10 cellular contexts compared by ENCODE assay signal in genomic region chr1:203776636-203777035, GRCh38. TPM values are rescaled to one million over a fixed set of nuclear protein-coding genes. Genes with fewer than 3 reads are reported as not detected.
DNase-seq lines count a peak whose midpoint lies in the region; ATAC-seq and TF ChIP-seq lines count a peak whose summit lies in the region.
"Had no signal": no experiment of that assay in that cellular context is flagged by ENCODE, and none has a peak within 500 bp of the region (broad histone marks: within the 10 kb centered on the region; RNA-seq: fewer than 3 reads in every experiment).

No MANE protein-coding gene starts in this region.

- H3K4me3 ChIP-seq in RWPE2 (ENCODE audit: severe bottlenecking) (no peak overlapping the region), gastrocnemius medialis (no peak overlapping the region), colonic mucosa (no peak overlapping the region)
- H3K4me3 ChIP-seq: BLaER1 had no signal

- H3K36me3 Mint-ChIP-seq in activated CD4-positive, alpha-beta T cell treated with anti-CD3 and anti-CD28 coated beads, Interleukin-2, amount 10 ng/mL, durations not matched to agents 24 days and 14 days (ENCODE audit: low read depth) = peaks cover 41% of the 10 kb centered on the region
- H3K36me3 Mint-ChIP-seq in stimulated activated naive B cell treated with anti-CD40 and anti-IgM and Interleukin-4, amounts not matched to agents 10 μg/mL and 1 μg/mL and 100 μg/mL, for 72 hours = peaks cover 2 to 3% of the 10 kb centered on the region in 2 donors

- H3K27ac Mint-ChIP-seq in activated CD4-positive, alpha-beta T cell treated with anti-CD3 and anti-CD28 coated beads, Interleukin-2, amount 10 ng/mL, durations not matched to agents 24 days and 14 days = peak overlapping the region; percentile 7
- no peak overlapping the region for H3K27ac Mint-ChIP-seq in stimulated activated naive B cell treated with anti-CD40 and anti-IgM and Interleukin-4, amounts not matched to agents 10 μg/mL and 1 μg/mL and 100 μg/mL, for 72 hours

- ATAC-seq in RWPE2 (ENCODE audit: low read depth) (peak; percentile 38; the same call in 1 of the 3 replicates), gastrocnemius medialis (no peak), GM21619 (IDR thresholded peaks at IDR 0.05; ENCODE audit: unreplicated experiment) (no peak)
- no peak for ATAC-seq in stimulated activated naive B cell treated with anti-CD40 and anti-IgM and Interleukin-4, amounts not matched to agents 10 μg/mL and 1 μg/mL and 100 μg/mL, for 72 hours (replicated peaks)

- no peak overlapping the region for H3K27ac ChIP-seq in RWPE2 (ENCODE audit: poor library complexity, severe bottlenecking)
- no peak overlapping the region for H3K27ac ChIP-seq in gastrocnemius medialis
- no peak overlapping the region for H3K27ac ChIP-seq in colonic mucosa
- H3K27ac ChIP-seq: BLaER1 had no signal

- TF ChIP-seq CTCF in RWPE2 (IDR thresholded peaks at IDR 0.05; ENCODE audit: poor library complexity, severe bottlenecking) = peak; percentile 44
- peak in 4 of 5 experiments; percentile 14 to 37 (median 19) for TF ChIP-seq CTCF in gastrocnemius medialis (IDR thresholded peaks at IDR 0.05 in 4 of 5, conservative IDR thresholded peaks at IDR 0.05 in 1 of 5)
- TF ChIP-seq CTCF in colonic mucosa (IDR thresholded peaks at IDR 0.05) = no peak

- H3K27me3 Mint-ChIP-seq in activated CD4-positive, alpha-beta T cell treated with anti-CD3 and anti-CD28 coated beads, Interleukin-2, amount 10 ng/mL, durations not matched to agents 24 days and 14 days = no peaks in the 10 kb centered on the region
- H3K27me3 Mint-ChIP-seq in stimulated activated naive B cell treated with anti-CD40 and anti-IgM and Interleukin-4, amounts not matched to agents 10 μg/mL and 1 μg/mL and 100 μg/mL, for 72 hours = no peaks in the 10 kb centered on the region

- H3K36me3 ChIP-seq in RWPE2 (ENCODE audit: low read depth) (no peaks in the 10 kb centered on the region), gastrocnemius medialis (no peaks in the 10 kb centered on the region), colonic mucosa (no peaks in the 10 kb centered on the region)

- H3K4me1 Mint-ChIP-seq in activated CD4-positive, alpha-beta T cell treated with anti-CD3 and anti-CD28 coated beads, Interleukin-2, amount 10 ng/mL, durations not matched to agents 24 days and 14 days = peaks cover 6% of the 10 kb centered on the region
- peaks cover 6 to 8% of the 10 kb centered on the region in 2 donors for H3K4me1 Mint-ChIP-seq in stimulated activated naive B cell treated with anti-CD40 and anti-IgM and Interleukin-4, amounts not matched to agents 10 μg/mL and 1 μg/mL and 100 μg/mL, for 72 hours

- in situ Hi-C loops in gastrocnemius medialis (cut with MboI; ENCODE audit: low sequenced_read_pairs in 4 of 4) = no loop called here

- no peak overlapping the region for H3K4me3 Mint-ChIP-seq in activated CD4-positive, alpha-beta T cell treated with anti-CD3 and anti-CD28 coated beads, Interleukin-2, amount 10 ng/mL, durations not matched to agents 24 days and 14 days
- H3K4me3 Mint-ChIP-seq in stimulated activated naive B cell treated with anti-CD40 and anti-IgM and Interleukin-4, amounts not matched to agents 10 μg/mL and 1 μg/mL and 100 μg/mL, for 72 hours = no peak overlapping the region

- H3K27me3 ChIP-seq in RWPE2 (ENCODE audit: insufficient read depth, poor library complexity, severe bottlenecking) (no peaks in the 10 kb centered on the region), gastrocnemius medialis (no peaks in the 10 kb centered on the region), colonic mucosa (no peaks in the 10 kb centered on the region)
- H3K27me3 ChIP-seq: BLaER1 had no signal

- no peak overlapping the region for H3K9ac ChIP-seq in colonic mucosa (ENCODE audit: low read depth in 2 of 2, low read length in 2 of 2)
- H3K9ac ChIP-seq: BLaER1 had no signal

- no peaks in the 10 kb centered on the region for H3K9me3 ChIP-seq in RWPE2 (ENCODE audit: severe bottlenecking)
- H3K9me3 ChIP-seq in gastrocnemius medialis = no peaks in the 10 kb centered on the region
- no peaks in the 10 kb centered on the region for H3K9me3 ChIP-seq in colonic mucosa
- H3K9me3 ChIP-seq: BLaER1 had no signal

- intact Hi-C loops in activated CD4-positive, alpha-beta T cell treated with anti-CD3 and anti-CD28 coated beads, Interleukin-2, amount 10 ng/mL, durations not matched to agents 24 days and 14 days (cut with micrococcal nuclease) = no loop called here
- intact Hi-C loops in gastrocnemius medialis (cut with DNase I; ENCODE audit: low total_unique reads) = loop anchor here (10.0 kb wide), 2 partner anchors 112 to 152 kb away; partner anchors contain the start of gene ATP2B4
- intact Hi-C loops in colonic mucosa (cut with DNase I) = loop anchor here (10.0 kb wide), 1 partner anchor 272 kb away; no protein-coding TSS in a partner anchor

- DNase-seq in activated CD4-positive, alpha-beta T cell treated with anti-CD3 and anti-CD28 coated beads, Interleukin-2, amount 10 ng/mL, durations not matched to agents 24 days and 14 days = no peak
- DNase-seq in activated CD4-positive, alpha-beta T cell treated with anti-CD3 and anti-CD28 coated beads, Interleukin-2, amount 50 U/mL, for 48 hours = no peak
- no peak for DNase-seq in RWPE2 (ENCODE audit: low spot score)
- peak; percentile 82 for DNase-seq in globus pallidus (ENCODE audit: low spot score)
- no peak for DNase-seq in gastrocnemius medialis
- no peak for DNase-seq in colonic mucosa
- DNase-seq in stimulated activated naive B cell treated with anti-CD40 and anti-IgM and Interleukin-4, amounts not matched to agents 10 μg/mL and 1 μg/mL and 100 μg/mL, for 72 hours = no peak
- DNase-seq: central memory CD4-positive, alpha-beta T cell had no signal

- no peaks in the 10 kb centered on the region for H3K9me3 Mint-ChIP-seq in activated CD4-positive, alpha-beta T cell treated with anti-CD3 and anti-CD28 coated beads, Interleukin-2, amount 10 ng/mL, durations not matched to agents 24 days and 14 days
- no peaks in the 10 kb centered on the region for H3K9me3 Mint-ChIP-seq in stimulated activated naive B cell treated with anti-CD40 and anti-IgM and Interleukin-4, amounts not matched to agents 10 μg/mL and 1 μg/mL and 100 μg/mL, for 72 hours

- no peaks in the 10 kb centered on the region for H3K4me1 ChIP-seq in RWPE2 (ENCODE audit: insufficient read depth, poor library complexity, severe bottlenecking)
- peaks cover 10 to 13% of the 10 kb centered on the region in 2 donors for H3K4me1 ChIP-seq in gastrocnemius medialis
- no peaks in the 10 kb centered on the region for H3K4me1 ChIP-seq in colonic mucosa
- H3K4me1 ChIP-seq: BLaER1 had no signal

- TF ChIP-seq POLR2A in gastrocnemius medialis (IDR thresholded peaks at IDR 0.05) = no peak

RNA-seq across cellular contexts. Expression of gene LAX1, which starts 11.7 kb away (rescaled TPM):
- total RNA-seq in activated CD4-positive, alpha-beta T cell treated with anti-CD3 and anti-CD28 coated beads, Interleukin-2, amount 10 ng/mL, durations not matched to agents 24 days and 14 days = 13.4 and 15.1 TPM in 2 replicates
- total RNA-seq in gastrocnemius medialis (under 1 TPM in 1 of 4 donors, not detected in 3; 0.19 TPM), colonic mucosa (1 to 10 TPM; 1.2 to 1.3 TPM)

RNA-seq across cellular contexts. Expression of gene ZBED6, which starts 18.8 kb away (rescaled TPM):
- total RNA-seq in activated CD4-positive, alpha-beta T cell treated with anti-CD3 and anti-CD28 coated beads, Interleukin-2, amount 10 ng/mL, durations not matched to agents 24 days and 14 days = 19.1 and 21.1 TPM in 2 replicates
- total RNA-seq in gastrocnemius medialis (10 to 100 TPM in 3 of 4 donors, 1 to 10 TPM in 1; 9.0 to 42.5 (median 27.6) TPM), colonic mucosa (10 to 100 TPM; 21.9 to 33.9 TPM)

RNA-seq across cellular contexts. Expression of gene ZC3H11A, which starts 18.8 kb away (rescaled TPM):
- total RNA-seq in activated CD4-positive, alpha-beta T cell treated with anti-CD3 and anti-CD28 coated beads, Interleukin-2, amount 10 ng/mL, durations not matched to agents 24 days and 14 days = 82.1 and 83.9 TPM in 2 replicates
- total RNA-seq in gastrocnemius medialis = 100 to 1,000 TPM in 1 of 4 donors, 10 to 100 TPM in 3; 71.0 to 131 (median 92.0) TPM
- 10 to 100 TPM; 52.6 to 73.6 TPM for total RNA-seq in colonic mucosa
